Comparison of ENCODE assay signal across 37 cellular contexts in the genomic region with DNA sequence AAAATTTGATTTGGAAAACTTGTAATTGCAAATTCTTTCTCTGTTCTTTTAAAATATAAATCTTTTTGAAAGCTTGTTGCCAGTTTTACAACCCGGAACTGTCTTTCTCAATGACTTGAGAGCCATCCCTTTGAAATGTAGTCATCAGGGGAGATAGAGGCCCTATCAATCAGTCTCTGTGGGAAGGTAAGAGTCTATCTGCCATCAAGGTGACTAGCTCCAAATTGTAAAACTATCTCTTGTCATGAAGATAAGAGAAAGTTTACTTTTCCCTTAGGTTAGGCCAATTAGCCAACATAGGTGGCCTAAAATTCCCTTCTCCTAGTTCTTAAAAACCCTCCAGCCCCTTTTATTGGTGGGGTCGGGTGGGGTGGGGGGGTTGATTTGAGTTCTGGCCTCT.
"Had no signal": no experiment of that assay in that cellular context is flagged by ENCODE, and none has a peak within 500 bp of the region (broad histone marks: within the 10 kb centered on the region; RNA-seq: fewer than 3 reads in every experiment).

No MANE protein-coding gene starts in this region.

- H3K36me3 Mint-ChIP-seq: activated naive CD4-positive, alpha-beta T cell treated with anti-CD3 and anti-CD28 coated beads, Interleukin-2, amount 10 ng/mL, durations not matched to agents 7 days and 5 days; activated naive CD4-positive, alpha-beta T cell treated with anti-CD3 and anti-CD28 coated beads, Interleukin-2, amount 50 U/mL, for 24 hours; activated naive CD4-positive, alpha-beta T cell treated with anti-CD3 and anti-CD28 coated beads, Interleukin-2, amount 50 U/mL, for 72 hours; activated naive CD8-positive, alpha-beta T cell; activated naive CD8-positive, alpha-beta T cell treated with anti-CD3 and anti-CD28 coated beads for 36 hours; activated naive CD8-positive, alpha-beta T cell treated with anti-CD3 and anti-CD28 coated beads, Interleukin-2, amount 10 ng/mL, durations not matched to agents 7 days and 5 days; brain had no signal

- H3K36me3 ChIP-seq: adrenal gland, ascending aorta, brain microvascular endothelial cell, breast epithelium, cardiac muscle cell had no signal

- H3K9me3 ChIP-seq: adrenal gland, ascending aorta, breast epithelium had no signal

- H3K27ac Mint-ChIP-seq: activated naive CD4-positive, alpha-beta T cell treated with anti-CD3 and anti-CD28 coated beads for 36 hours; activated naive CD4-positive, alpha-beta T cell treated with anti-CD3 and anti-CD28 coated beads, Interleukin-2, amount 10 ng/mL, durations not matched to agents 7 days and 5 days; activated naive CD4-positive, alpha-beta T cell treated with anti-CD3 and anti-CD28 coated beads, Interleukin-2, amount 50 U/mL, for 24 hours; activated naive CD4-positive, alpha-beta T cell treated with anti-CD3 and anti-CD28 coated beads, Interleukin-2, amount 50 U/mL, for 72 hours; activated naive CD8-positive, alpha-beta T cell; activated naive CD8-positive, alpha-beta T cell treated with anti-CD3 and anti-CD28 coated beads for 36 hours; activated naive CD8-positive, alpha-beta T cell treated with anti-CD3 and anti-CD28 coated beads, Interleukin-2, amount 10 ng/mL, durations not matched to agents 7 days and 5 days; activated naive CD8-positive, alpha-beta T cell treated with anti-CD3 and anti-CD28 coated beads, Interleukin-2, amount 50 U/mL, for 24 hours; activated T-cell treated with anti-CD3 and anti-CD28 coated beads, Interleukin-2, amount 50 U/mL, for 24 hours; activated T-cell treated with anti-CD3 and anti-CD28 coated beads, Interleukin-2, amount 50 U/mL, for 72 hours; activated T-helper 1 cell treated with anti-CD3 and anti-CD28 coated beads, Interleukin-12 subunit alpha, Interleukin-12 subunit beta, Interleukin-2, Interleukin-4 antibody, amounts not matched to agents 30 ng/mL and 10 ng/mL and 1 ng/mL, durations not matched to agents 14 hours and 24 hours and 36 hours; activated T-helper 17 cell treated with anti-CD3 and anti-CD28 coated beads, Interleukin-2, amount 50 U/mL, for 72 hours; activated T-helper 2 cell treated with anti-CD3 and anti-CD28 coated beads, Interferon-gamma antibody, Interleukin-2, Interleukin-4, amounts not matched to agents 10 μg/mL and 5 μg/mL and 100 μg/mL, durations not matched to agents 14 hours and 24 hours and 36 hours; brain had no signal

- H3K27ac ChIP-seq: adrenal gland, ascending aorta, brain microvascular endothelial cell, breast epithelium, cardiac muscle cell had no signal

- H3K4me1 ChIP-seq: adrenal gland, ascending aorta, breast epithelium had no signal

- H3K4me1 Mint-ChIP-seq: activated naive CD4-positive, alpha-beta T cell treated with anti-CD3 and anti-CD28 coated beads, Interleukin-2, amount 10 ng/mL, durations not matched to agents 7 days and 5 days; activated naive CD4-positive, alpha-beta T cell treated with anti-CD3 and anti-CD28 coated beads, Interleukin-2, amount 50 U/mL, for 24 hours; activated naive CD8-positive, alpha-beta T cell treated with anti-CD3 and anti-CD28 coated beads for 36 hours; activated naive CD8-positive, alpha-beta T cell treated with anti-CD3 and anti-CD28 coated beads, Interleukin-2, amount 10 ng/mL, durations not matched to agents 7 days and 5 days; activated naive CD8-positive, alpha-beta T cell treated with anti-CD3 and anti-CD28 coated beads, Interleukin-2, amount 50 U/mL, for 24 hours; activated T-helper 17 cell treated with anti-CD3 and anti-CD28 coated beads, Interleukin-2, amount 50 U/mL, for 72 hours; brain; central memory CD8-positive, alpha-beta T cell had no signal

- ATAC-seq: activated naive CD4-positive, alpha-beta T cell treated with anti-CD3 and anti-CD28 coated beads, Interleukin-2, amount 50 U/mL, for 72 hours; activated naive CD8-positive, alpha-beta T cell treated with anti-CD3 and anti-CD28 coated beads, Interleukin-2, amount 50 U/mL, for 24 hours; activated T-cell treated with anti-CD3 and anti-CD28 coated beads, Interleukin-2, amount 50 U/mL, for 4 hours; activated T-cell treated with anti-CD3 and anti-CD28 coated beads, Interleukin-2, amount 50 U/mL, for 72 hours; activated T-helper 17 cell treated with anti-CD3 and anti-CD28 coated beads, Interleukin-2, amount 50 U/mL, for 72 hours had no signal

- H3K9me3 Mint-ChIP-seq: activated naive CD4-positive, alpha-beta T cell treated with anti-CD3 and anti-CD28 coated beads for 36 hours; activated naive CD4-positive, alpha-beta T cell treated with anti-CD3 and anti-CD28 coated beads, Interleukin-2, amount 50 U/mL, for 24 hours had no signal

- H3K4me3 ChIP-seq: adrenal gland, ascending aorta, breast epithelium, cardiac muscle cell had no signal

- H3K27me3 ChIP-seq: adrenal gland, ascending aorta, brain microvascular endothelial cell, breast epithelium, cardiac muscle cell had no signal

- DNase-seq: activated effector memory CD4-positive, alpha-beta T cell treated with anti-CD3 and anti-CD28 coated beads, Interleukin-2, amount 50 U/mL, for 16 hours; activated effector memory CD4-positive, alpha-beta T cell treated with Interleukin-2 at 50 U/mL for 16 hours; activated gamma-delta T cell; activated gamma-delta T cell treated with Interleukin-2 at 50 U/mL for 16 hours; activated naive CD4-positive, alpha-beta T cell; activated naive CD4-positive, alpha-beta T cell treated with anti-CD3 and anti-CD28 coated beads for 36 hours; activated naive CD4-positive, alpha-beta T cell treated with anti-CD3 and anti-CD28 coated beads, Interleukin-2, amount 10 ng/mL, durations not matched to agents 7 days and 5 days; activated naive CD4-positive, alpha-beta T cell treated with anti-CD3 and anti-CD28 coated beads, Interleukin-2, amount 50 U/mL, for 16 hours; activated naive CD4-positive, alpha-beta T cell treated with Interleukin-2 at 50 U/mL for 16 hours; activated naive CD8-positive, alpha-beta T cell treated with anti-CD3 and anti-CD28 coated beads for 36 hours; activated naive CD8-positive, alpha-beta T cell treated with anti-CD3 and anti-CD28 coated beads, Interleukin-2, amount 10 ng/mL, durations not matched to agents 7 days and 5 days; activated naive CD8-positive, alpha-beta T cell treated with anti-CD3 and anti-CD28 coated beads, Interleukin-2, amount 50 U/mL, for 24 hours; activated T-cell treated with anti-CD3 and anti-CD28 coated beads, Interleukin-2, amount 50 U/mL, for 1 hour; activated T-cell treated with anti-CD3 and anti-CD28 coated beads, Interleukin-2, amount 50 U/mL, for 24 hours; activated T-cell treated with anti-CD3 and anti-CD28 coated beads, Interleukin-2, amount 50 U/mL, for 4 hours; activated T-cell treated with anti-CD3 and anti-CD28 coated beads, Interleukin-2, amount 50 U/mL, for 48 hours; activated T-cell treated with anti-CD3 and anti-CD28 coated beads, Interleukin-2, amount 50 U/mL, for 72 hours; adrenal gland; amniotic stem cell; amygdala; anterior cingulate cortex; aorta; brain microvascular endothelial cell; caudate nucleus; central memory CD4-positive, alpha-beta T cell; cerebellar nuclear complex had no signal

- H3K4me3 Mint-ChIP-seq: activated naive CD4-positive, alpha-beta T cell treated with anti-CD3 and anti-CD28 coated beads for 36 hours; activated naive CD4-positive, alpha-beta T cell treated with anti-CD3 and anti-CD28 coated beads, Interleukin-2, amount 10 ng/mL, durations not matched to agents 7 days and 5 days; activated naive CD4-positive, alpha-beta T cell treated with anti-CD3 and anti-CD28 coated beads, Interleukin-2, amount 50 U/mL, for 24 hours; activated naive CD8-positive, alpha-beta T cell; activated naive CD8-positive, alpha-beta T cell treated with anti-CD3 and anti-CD28 coated beads for 36 hours; activated naive CD8-positive, alpha-beta T cell treated with anti-CD3 and anti-CD28 coated beads, Interleukin-2, amount 10 ng/mL, durations not matched to agents 7 days and 5 days; activated naive CD8-positive, alpha-beta T cell treated with anti-CD3 and anti-CD28 coated beads, Interleukin-2, amount 50 U/mL, for 24 hours; activated T-cell treated with anti-CD3 and anti-CD28 coated beads, Interleukin-2, amount 50 U/mL, for 24 hours; activated T-cell treated with anti-CD3 and anti-CD28 coated beads, Interleukin-2, amount 50 U/mL, for 4 hours; activated T-cell treated with anti-CD3 and anti-CD28 coated beads, Interleukin-2, amount 50 U/mL, for 72 hours; activated T-helper 1 cell treated with anti-CD3 and anti-CD28 coated beads, Interleukin-12 subunit alpha, Interleukin-12 subunit beta, Interleukin-2, Interleukin-4 antibody, amounts not matched to agents 30 ng/mL and 10 ng/mL and 1 ng/mL, durations not matched to agents 14 hours and 24 hours and 36 hours; activated T-helper 17 cell treated with anti-CD3 and anti-CD28 coated beads, Interleukin-2, amount 50 U/mL, for 72 hours; brain; central memory CD8-positive, alpha-beta T cell had no signal

- H3K27me3 Mint-ChIP-seq: activated naive CD4-positive, alpha-beta T cell treated with anti-CD3 and anti-CD28 coated beads, Interleukin-2, amount 10 ng/mL, durations not matched to agents 7 days and 5 days; activated naive CD4-positive, alpha-beta T cell treated with anti-CD3 and anti-CD28 coated beads, Interleukin-2, amount 50 U/mL, for 24 hours; activated naive CD8-positive, alpha-beta T cell; activated naive CD8-positive, alpha-beta T cell treated with anti-CD3 and anti-CD28 coated beads for 36 hours; activated naive CD8-positive, alpha-beta T cell treated with anti-CD3 and anti-CD28 coated beads, Interleukin-2, amount 10 ng/mL, durations not matched to agents 7 days and 5 days; activated naive CD8-positive, alpha-beta T cell treated with anti-CD3 and anti-CD28 coated beads, Interleukin-2, amount 50 U/mL, for 24 hours; activated T-cell treated with anti-CD3 and anti-CD28 coated beads, Interleukin-2, amount 50 U/mL, for 24 hours; activated T-helper 17 cell treated with anti-CD3 and anti-CD28 coated beads, Interleukin-2, amount 50 U/mL, for 72 hours; brain; central memory CD8-positive, alpha-beta T cell had no signal
